Comparison of ENCODE assay signal across 11 cellular contexts in genomic region chr15:39358441-39359041, GRCh38.
DNase-seq lines count a peak whose midpoint lies in the region; ATAC-seq and TF ChIP-seq lines count a peak whose summit lies in the region.
"Had no signal": no experiment of that assay in that cellular context is flagged by ENCODE, and none has a peak within 500 bp of the region (broad histone marks: within the 10 kb centered on the region; RNA-seq: fewer than 3 reads in every experiment).

No MANE protein-coding gene starts in this region.

- intact Hi-C loops in ovary (cut with DNase I): loop anchor here in 1 of 4 donors (5.0 to 10.0 kb wide), 2 partner anchors 184 to 224 kb away; partner anchors contain the start of gene THBS1

- ATAC-seq in RWPE2 (ENCODE audit: low read depth) (peak; percentile 65), HG02623 (IDR thresholded peaks at IDR 0.05; ENCODE audit: unreplicated experiment) (no peak)

- TF ChIP-seq EP300 in ovary (IDR thresholded peaks at IDR 0.05): no peak

- H3K27me3 ChIP-seq in RWPE2 (ENCODE audit: insufficient read depth, poor library complexity, severe bottlenecking) (no peaks in the 10 kb centered on the region), ovary (no peaks in the 10 kb centered on the region)

- TF ChIP-seq POLR2A in ovary (IDR thresholded peaks at IDR 0.05): no peak

- 5 to 12% (median 7%) methylated on average over 3 of the region's 3 CpGs for WGBS in ovary, 3 donors

- DNase-seq in RWPE2 (ENCODE audit: low spot score): no peak
- DNase-seq in fibroblast of villous mesenchyme (ENCODE audit: low read depth): peak; percentile 57
- peak; percentile 50 to 69 (median 61) for DNase-seq in ovary
- no peak for DNase-seq in midbrain (lab: John Stamatoyannopoulos, UW)
- no peak for DNase-seq in DMS53 treated with DMSO at 0.1 percent for 48 hours (lab: John Stamatoyannopoulos, UW; ENCODE audit: unreplicated experiment)
- no peak for DNase-seq in HuH-7.5 (ENCODE audit: low spot score)
- DNase-seq: C1 segment of cervical spinal cord, NCI-H748 treated with DMSO at 0.1 percent for 48 hours had no signal

- H3K27ac ChIP-seq in C4-2B: peak overlapping the region; percentile 63; the same call in 1 of the 2 replicates
- H3K27ac ChIP-seq in RWPE2 (ENCODE audit: poor library complexity, severe bottlenecking): peak overlapping the region; percentile 27
- H3K27ac ChIP-seq in ovary: peak overlapping the region in 1 of 2 donors; percentile 46

- TF ChIP-seq CTCF in C4-2B (conservative IDR thresholded peaks at IDR 0.05): no peak
- TF ChIP-seq CTCF in RWPE2 (IDR thresholded peaks at IDR 0.05; ENCODE audit: poor library complexity, severe bottlenecking): no peak
- no peak for TF ChIP-seq CTCF in fibroblast of villous mesenchyme (IDR thresholded peaks at IDR 0.05; ENCODE audit: insufficient read depth, low read depth, low read length)
- TF ChIP-seq CTCF in ovary (IDR thresholded peaks at IDR 0.05): no peak

- H3K36me3 ChIP-seq in RWPE2 (ENCODE audit: low read depth) (no peaks in the 10 kb centered on the region), ovary (no peaks in the 10 kb centered on the region)
- H3K36me3 ChIP-seq: thoracic aorta had no signal

- H3K9me3 ChIP-seq in RWPE2 (ENCODE audit: severe bottlenecking): no peaks in the 10 kb centered on the region
- no peaks in the 10 kb centered on the region for H3K9me3 ChIP-seq in ovary
- H3K9me3 ChIP-seq: thoracic aorta had no signal

- H3K4me3 ChIP-seq in RWPE2 (ENCODE audit: severe bottlenecking) (no peak overlapping the region), fibroblast of villous mesenchyme (ENCODE audit: low read depth, low read length) (no peak overlapping the region), ovary (no peak overlapping the region)
- H3K4me3 ChIP-seq: thoracic aorta had no signal

- H3K4me1 ChIP-seq in RWPE2 (ENCODE audit: insufficient read depth, poor library complexity, severe bottlenecking): peaks cover 20% of the 10 kb centered on the region
- peaks cover 5% of the 10 kb centered on the region for H3K4me1 ChIP-seq in ovary (ENCODE audit: insufficient read depth)

Comparison
In these comparisons a context has a peak if more than half of its experiments do, and no peak if none do; other contexts are left out.
1. DNase-seq: peak in fibroblast of villous mesenchyme (single experiment) and ovary (5 of 5); none in RWPE2 (single experiment), midbrain (single experiment), DMS53 treated with DMSO at 0.1 percent for 48 hours (single experiment) and HuH-7.5 (single experiment).